In the genomic region with DNA sequence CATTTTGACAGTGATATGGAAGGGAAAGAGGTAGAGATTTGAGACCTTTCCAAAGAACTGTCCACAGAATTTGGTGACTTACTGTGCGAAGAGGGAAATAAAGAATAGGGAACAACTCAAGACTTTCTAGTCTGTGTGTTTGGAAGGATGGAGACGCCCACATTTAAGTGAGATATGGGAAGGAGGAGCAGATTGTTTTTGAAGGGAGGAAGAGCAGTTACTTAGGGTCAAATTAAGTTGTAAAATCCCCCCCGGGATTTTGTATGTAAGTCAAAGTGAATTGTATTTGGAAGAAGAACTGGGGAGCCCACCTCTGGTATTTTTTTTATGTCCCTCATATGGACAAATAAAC, we compare ENCODE assay signal across 10 cellular contexts. TPM values are rescaled to one million over a fixed set of nuclear protein-coding genes. Genes with fewer than 3 reads are reported as not detected.
A peak's percentile ranks its signal among the peaks of the same experiment; 100 is the strongest.
DNase-seq lines count a peak whose midpoint lies in the region; ATAC-seq, FAIRE-seq and TF ChIP-seq lines count a peak whose summit lies in the region.
"Had no signal": no experiment of that assay in that cellular context is flagged by ENCODE, and none has a peak within 500 bp of the region (broad histone marks: within the 10 kb centered on the region; RNA-seq: fewer than 3 reads in every experiment).

No MANE protein-coding gene starts in this region.

- POLR2A ChIA-PET in A549 (lab: Yijun Ruan, JAX), result interaction anchor here (2.7 kb wide), 1 partner anchor 197 kb away, joined by 10 read pairs; the partner anchor contains the start of gene UBE2L5

- TF ChIP-seq RAD21 in A549 (conservative IDR thresholded peaks at IDR 0.05 in 1 of 2, IDR thresholded peaks at IDR 0.05 in 1 of 2), result no peak

- TF ChIP-seq CTCF in A549 (IDR thresholded peaks at IDR 0.05) (no peak), choroid plexus epithelial cell (conservative IDR thresholded peaks at IDR 0.05; ENCODE audit: low read depth, low read length) (no peak)

- no peak for TF ChIP-seq EP300 in A549 (IDR thresholded peaks at IDR 0.05)

- no peaks in the 10 kb centered on the region for H3K9me3 ChIP-seq in A549
- no peaks in the 10 kb centered on the region for H3K9me3 ChIP-seq in HUES64 (ENCODE audit: insufficient read depth, low read depth, low read length)
- no peaks in the 10 kb centered on the region for H3K9me3 ChIP-seq in muscle layer of colon (ENCODE audit: low read length)

- FAIRE-seq in A549 (lab: Jason Lieb, UNC), result no peak

- no peak for TF ChIP-seq POLR2A in A549 (IDR thresholded peaks at IDR 0.05; ENCODE audit: low read length)

- H3K36me3 ChIP-seq in HUES64 (ENCODE audit: insufficient read depth, low read length) (peaks cover 29% of the 10 kb centered on the region), muscle layer of colon (ENCODE audit: insufficient read depth, low read length) (peaks cover 13% of the 10 kb centered on the region)

- DNase-seq in A549 (ENCODE audit: low read depth in 1 of 2, low spot score in 1 of 2), result no peak
- DNase-seq in choroid plexus epithelial cell (ENCODE audit: low read depth), result peak; percentile 11
- DNase-seq in H4 (ENCODE audit: low spot score), result no peak
- DNase-seq in LoVo (ENCODE audit: low spot score), result no peak
- DNase-seq in SW480 (ENCODE audit: low spot score), result no peak
- DNase-seq: DMS79, NCI-H1694 treated with DMSO at 0.1 percent for 48 hours had no signal

- H3K4me1 ChIP-seq in A549, result peaks cover 20% of the 10 kb centered on the region; the same call in 2 of the 3 replicates
- H3K4me1 ChIP-seq in HUES64 (ENCODE audit: insufficient read depth, low read length), result peaks cover 21% of the 10 kb centered on the region
- H3K4me1 ChIP-seq in muscle layer of colon (ENCODE audit: insufficient read depth, low read length), result peaks cover 25% of the 10 kb centered on the region

- WGBS in A549 (ENCODE audit: missing lambda C conversion rate), result 3% methylated on average over 3 of the region's 3 CpGs
- WGBS in HUES64, result 64% methylated on average over 3 of the region's 3 CpGs

- H3K27me3 ChIP-seq in HUES64 (ENCODE audit: insufficient read depth, low read length) (no peaks in the 10 kb centered on the region), muscle layer of colon (ENCODE audit: control insufficient read depth in 1 of 2, insufficient read depth in 2 of 2, low read length in 2 of 2) (no peaks in the 10 kb centered on the region)

- H3K27ac ChIP-seq in A549 (peak overlapping the region; percentile 97 to 98), HUES64 (ENCODE audit: low read depth, low read length) (no peak overlapping the region), muscle layer of colon (ENCODE audit: low read depth, low read length) (peak overlapping the region; percentile 87)

- H3K9ac ChIP-seq in HUES64 (ENCODE audit: low read depth, low read length) (peak overlapping the region; percentile 80), muscle layer of colon (ENCODE audit: low read length) (peak overlapping the region; percentile 91)

- peak overlapping the region; percentile 94 for H3K4me2 ChIP-seq in A549

- H3K4me3 ChIP-seq in A549, result peak overlapping the region; percentile 82
- peak overlapping the region; percentile 91 for H3K4me3 ChIP-seq in HUES64 (ENCODE audit: low read length)
- peak overlapping the region; percentile 79 for H3K4me3 ChIP-seq in choroid plexus epithelial cell (ENCODE audit: low read depth, low read length)
- H3K4me3 ChIP-seq in muscle layer of colon (ENCODE audit: low read depth in 1 of 2, low read length in 2 of 2), result peak overlapping the region; percentile 93 to 96

- CTCF ChIA-PET in A549 (lab: Yijun Ruan, JAX), result no interaction called here

- ATAC-seq in A549 (no peak), HG02884 (IDR thresholded peaks at IDR 0.05; ENCODE audit: unreplicated experiment) (no peak)

TF ChIP-seq in A549, 52 proteins besides CTCF, POLR2A, EP300 and RAD21:
- TF ChIP-seq KDM1A (IDR thresholded peaks at IDR 0.05; ENCODE audit: low read depth) (no peak), HOXB5 (CRISPR knock-in tag; IDR thresholded peaks at IDR 0.05) (no peak), CHD4 (IDR thresholded peaks at IDR 0.05; ENCODE audit: borderline replicate concordance) (no peak), CHD2 (IDR thresholded peaks at IDR 0.05; ENCODE audit: low read length, partially characterized antibody) (no peak)

RNA-seq across cellular contexts. Expression of gene USPL1, which starts 1.2 kb away (rescaled TPM):
- 22.7 and 23.0 TPM in 2 replicates for polyA plus RNA-seq in A549 (2011; rRNA removed)
- 4.1 and 4.5 TPM in 2 replicates for polyA plus RNA-seq in A549 (2012; cell fraction: cytosol; rRNA removed)
- 5.4 and 7.7 TPM in 2 replicates for polyA plus RNA-seq in A549 (2012; cell fraction: nucleus; rRNA removed)
- 7.4 to 8.1 TPM (median 7.6 TPM) in 3 replicates for polyA plus RNA-seq in A549 (2017; fragmentation: RNase III; extraction: RNeasy Plus Mini Kit Qiagen cat#74134 plus additional on column Dnase treatment)
- 12.1 and 13.9 TPM in 2 replicates for polyA minus RNA-seq in A549 (2011; rRNA and poly(A)+ RNA removed)
- polyA plus RNA-seq in HUES64 (2013, experiment 1 of 2), result 14.9 TPM
- 15.2 TPM for polyA plus RNA-seq in HUES64 (2013, experiment 2 of 2)
- total RNA-seq in H4 (2014; rRNA removed; shearing (Covaris generic)), result 6.5 and 9.4 TPM in 2 replicates
